8 cellular contexts compared by ENCODE assay signal in genomic region chr11:62545437-62546243, GRCh38. TPM values are rescaled to one million over a fixed set of nuclear protein-coding genes. Genes with fewer than 3 reads are reported as not detected.
DNase-seq lines count a peak whose midpoint lies in the region; ATAC-seq and TF ChIP-seq lines count a peak whose summit lies in the region.

No MANE protein-coding gene starts in this region.

- H3K36me3 ChIP-seq in SU-DHL-6 (ENCODE audit: low read length): no peaks in the 10 kb centered on the region

- H3K4me3 ChIP-seq in SU-DHL-6 (ENCODE audit: insufficient read depth, low read length, poor library complexity, severe bottlenecking) (no peak overlapping the region), astrocyte of the spinal cord (ENCODE audit: low read depth, low read length) (peak overlapping the region; percentile 91), right cardiac atrium (ENCODE audit: low read length) (peak overlapping the region; percentile 96)

- H3F3A ChIP-seq in SU-DHL-6 (ENCODE audit: insufficient read depth): no peaks in the 10 kb centered on the region

- WGBS in right cardiac atrium: under 1% methylated on average over 59 of the region's 59 CpGs

- DNase-seq in AG08396 (ENCODE audit: low spot score): peak; percentile 94
- peak; percentile 74 for DNase-seq in HEK293T (ENCODE audit: extremely low spot score)
- peak; percentile 97 for DNase-seq in astrocyte of the spinal cord (ENCODE audit: low read depth, low spot score)
- peak; percentile 95 to 98 (median 98) for DNase-seq in right cardiac atrium
- peak; percentile 53 for DNase-seq in pulmonary artery endothelial cell (ENCODE audit: low read depth, low spot score)
- DNase-seq in NCI-H510A treated with DMSO at 0.1 percent for 48 hours (lab: John Stamatoyannopoulos, UW): no peak
- no peak for DNase-seq in NAMALWA (ENCODE audit: low spot score)

- H3K9me2 ChIP-seq in SU-DHL-6 (replicated peaks; ENCODE audit: insufficient read depth, low read length): no peaks in the 10 kb centered on the region

- in situ Hi-C loops in astrocyte of the spinal cord (cut with HindIII; ENCODE audit: low sequenced_read_pairs): no loop called here

- H3K27me3 ChIP-seq in SU-DHL-6 (ENCODE audit: low read length) (no peaks in the 10 kb centered on the region), right cardiac atrium (ENCODE audit: control insufficient read depth, insufficient read depth) (no peaks in the 10 kb centered on the region)

- H3K79me2 ChIP-seq in SU-DHL-6 (ENCODE audit: insufficient read depth, low read length): no peaks in the 10 kb centered on the region

- TF ChIP-seq CTCF in SU-DHL-6 (IDR thresholded peaks at IDR 0.05; ENCODE audit: insufficient read depth, low read length, poor library complexity, severe bottlenecking) (no peak), astrocyte of the spinal cord (IDR thresholded peaks at IDR 0.05; ENCODE audit: low read depth, low read length) (no peak)

- peak; percentile 70 for ATAC-seq in right cardiac atrium

- H4K20me1 ChIP-seq in SU-DHL-6 (ENCODE audit: low read depth, low read length): no peaks in the 10 kb centered on the region

- H3K9ac ChIP-seq in SU-DHL-6 (ENCODE audit: low read length): no peak overlapping the region

- H3K27ac ChIP-seq in SU-DHL-6 (ENCODE audit: low read depth, low read length) (no peak overlapping the region), right cardiac atrium (ENCODE audit: low read length) (peak overlapping the region; percentile 100)

- intact Hi-C loops in right cardiac atrium (cut with DNase I): loop anchor here in 3 of 4 donors (10.0 kb wide), 2 partner anchors 141 to 151 kb away; no protein-coding TSS in a partner anchor

- POLR2A ChIA-PET in HEK293T (lab: Yijun Ruan, JAX): interaction anchor here (0.8 to 4.0 kb wide), 8 partner anchors 12 to 208 kb away, joined by 3 to 21 read pairs (median 5); partner anchors contain the start of genes EEF1G, MTA2, TUT1 and ZBTB3

- H3K9me3 ChIP-seq in SU-DHL-6 (ENCODE audit: insufficient read depth, low read length) (no peaks in the 10 kb centered on the region), right cardiac atrium (ENCODE audit: control insufficient read depth, low read length) (no peaks in the 10 kb centered on the region)

- CTCF ChIA-PET in HEK293T (lab: Yijun Ruan, JAX): interaction anchor here (0.6 to 4.1 kb wide), 5 partner anchors 10 to 483 kb away, joined by 3 to 54 read pairs (median 4); no protein-coding TSS in a partner anchor

- H3K4me2 ChIP-seq in SU-DHL-6 (ENCODE audit: low read depth, low read length, poor library complexity, severe bottlenecking): peak overlapping the region; percentile 12

- H2AFZ ChIP-seq in SU-DHL-6 (ENCODE audit: low read depth, low read length, severe bottlenecking): no peak overlapping the region

- peaks cover 13% of the 10 kb centered on the region for H3K4me1 ChIP-seq in right cardiac atrium (ENCODE audit: control insufficient read depth, insufficient read depth, low read length)

TF ChIP-seq in HEK293T, 16 proteins besides CTCF, POLR2A, EP300 and RAD21:
- no peak for TF ChIP-seq ARNT (IDR thresholded peaks at IDR 0.05)
- TF ChIP-seq FOXA1 (IDR thresholded peaks at IDR 0.05): no peak
- no peak for TF ChIP-seq FOXK2 (IDR thresholded peaks at IDR 0.05)
- TF ChIP-seq CTBP1 (IDR thresholded peaks at IDR 0.05; ENCODE audit: borderline replicate concordance): no peak
- no peak; the same call in 1 of the 2 replicates for TF ChIP-seq L3MBTL2 (conservative IDR thresholded peaks at IDR 0.05)
- TF ChIP-seq HDGF (IDR thresholded peaks at IDR 0.05; ENCODE audit: borderline replicate concordance): no peak
- TF ChIP-seq LEF1 (IDR thresholded peaks at IDR 0.05; ENCODE audit: borderline replicate concordance): no peak
- no peak for TF ChIP-seq SUZ12 (IDR thresholded peaks at IDR 0.05)
- no peak for TF ChIP-seq TARDBP (IDR thresholded peaks at IDR 0.05)
- TF ChIP-seq NFRKB (IDR thresholded peaks at IDR 0.05): no peak
- TF ChIP-seq BHLHE40 (IDR thresholded peaks at IDR 0.05; ENCODE audit: borderline replicate concordance): no peak
- TF ChIP-seq SP1 (IDR thresholded peaks at IDR 0.05): no peak
- no peak for TF ChIP-seq ELF4 (IDR thresholded peaks at IDR 0.05)
- TF ChIP-seq PKNOX1 (IDR thresholded peaks at IDR 0.05): no peak
- no peak for TF ChIP-seq ZNF384 (IDR thresholded peaks at IDR 0.05)
- no peak for TF ChIP-seq FOXM1 (IDR thresholded peaks at IDR 0.05; ENCODE audit: borderline replicate concordance)

RNA-seq across cellular contexts. Expression of gene AHNAK, which starts 1.0 kb away (rescaled TPM):
- total RNA-seq in right cardiac atrium (100 to 1,000 TPM; 289 to 371 (median 320) TPM), pulmonary artery endothelial cell (479 and 591 TPM in 2 replicates)
- polyA plus RNA-seq in right cardiac atrium: 78.1 TPM

RNA-seq across cellular contexts. Expression of gene EEF1G, which starts 28.1 kb away (rescaled TPM):
- total RNA-seq in right cardiac atrium (1,000 to 10,000 TPM in 1 of 4 donors, 100 to 1,000 TPM in 3; 807 to 1,060 (median 897) TPM), pulmonary artery endothelial cell (1,341 and 1,809 TPM in 2 replicates)
- 770 TPM for polyA plus RNA-seq in right cardiac atrium

RNA-seq across cellular contexts. Expression of gene TUT1, which starts 45.7 kb away (rescaled TPM):
- total RNA-seq in right cardiac atrium: 10 to 100 TPM in 3 of 4 donors, 1 to 10 TPM in 1; 8.0 to 15.3 (median 11.5) TPM
- polyA plus RNA-seq in right cardiac atrium: 10.7 TPM
- 7.7 and 9.6 TPM in 2 replicates for total RNA-seq in pulmonary artery endothelial cell

RNA-seq across cellular contexts. Expression of gene MTA2, which starts 56.0 kb away (rescaled TPM):
- total RNA-seq in right cardiac atrium (10 to 100 TPM; 34.8 to 47.6 (median 38.3) TPM), pulmonary artery endothelial cell (262 and 269 TPM in 2 replicates)
- polyA plus RNA-seq in right cardiac atrium: 24.1 TPM

Comparison
In these comparisons a context has a peak if more than half of its experiments do, and no peak if none do; other contexts are left out.
1. DNase-seq: peak in AG08396 (single experiment), HEK293T (single experiment), astrocyte of the spinal cord (single experiment), right cardiac atrium (3 of 3) and pulmonary artery endothelial cell (single experiment); none in NCI-H510A treated with DMSO at 0.1 percent for 48 hours (single experiment) and NAMALWA (single experiment).